Comparison of ENCODE assay signal across 18 cellular contexts in the genomic region with DNA sequence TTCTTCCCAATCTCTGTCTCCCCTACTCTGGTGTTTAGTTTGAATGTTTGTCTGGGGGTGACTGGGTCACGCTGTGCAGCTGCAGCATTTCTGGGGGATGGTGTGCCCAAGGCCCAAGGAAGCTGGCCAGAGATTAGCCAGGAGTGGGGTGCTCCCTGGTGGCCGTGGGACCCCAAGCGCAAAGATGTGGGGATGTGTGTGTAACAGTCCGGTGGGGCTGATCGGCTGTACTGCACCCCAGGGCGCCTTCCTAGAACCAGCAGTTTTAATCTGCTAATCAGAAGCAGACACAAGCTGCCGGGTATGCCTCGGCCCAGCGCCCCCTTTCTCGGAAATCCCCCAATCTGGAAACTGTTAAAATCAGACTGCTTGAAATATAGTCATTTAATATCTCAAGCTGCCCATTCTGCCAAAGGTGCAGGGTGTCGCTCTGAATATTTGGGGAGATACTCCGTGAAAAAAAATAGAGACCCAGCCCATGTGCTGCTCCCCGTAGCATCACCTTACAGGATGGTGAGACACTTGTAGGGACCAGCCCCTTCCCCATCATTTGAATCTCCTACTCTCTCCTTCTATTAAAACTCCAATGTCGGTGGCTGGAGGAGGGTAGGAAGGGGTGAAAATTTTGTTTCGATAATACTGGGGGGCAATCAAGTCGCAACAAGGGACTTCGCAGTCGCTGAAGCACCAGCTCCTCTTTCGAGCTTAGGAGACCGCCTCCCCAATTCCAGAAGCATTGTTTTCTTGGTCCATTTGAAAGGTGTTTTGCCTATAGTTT. TPM values are rescaled to one million over a fixed set of nuclear protein-coding genes. Genes with fewer than 3 reads are reported as not detected.
DNase-seq lines count a peak whose midpoint lies in the region; ATAC-seq, FAIRE-seq and TF ChIP-seq lines count a peak whose summit lies in the region.
"Had no signal": no experiment of that assay in that cellular context is flagged by ENCODE, and none has a peak within 500 bp of the region (broad histone marks: within the 10 kb centered on the region; RNA-seq: fewer than 3 reads in every experiment).

No MANE protein-coding gene starts in this region.

- H3K27ac ChIP-seq in HepG2 (ENCODE audit: extremely low read length, insufficient read depth, low read length) (no peak overlapping the region), right lobe of liver (no peak overlapping the region), OCI-LY7 (ENCODE audit: low read depth, low read length, poor library complexity, severe bottlenecking) (no peak overlapping the region), foreskin keratinocyte (no peak overlapping the region)
- H3K27ac ChIP-seq: colonic mucosa, GM23248, parathyroid adenoma, upper lobe of left lung had no signal

- TF ChIP-seq POLR2A in HepG2 (IDR thresholded peaks at IDR 0.05; ENCODE audit: insufficient read depth in 1 of 2, low read depth in 2 of 2, low read length in 2 of 2) (no peak), right lobe of liver (IDR thresholded peaks at IDR 0.05) (no peak), GM12892 (IDR thresholded peaks at IDR 0.05; ENCODE audit: low read depth, low read length) (no peak)

- FAIRE-seq in HepG2 (lab: Jason Lieb, UNC): no peak
- FAIRE-seq in GM12892 (lab: Jason Lieb, UNC): no peak
- FAIRE-seq: GM18507 had no signal

- ATAC-seq in HepG2: no peak
- no peak for ATAC-seq in right lobe of liver
- no peak for ATAC-seq in foreskin keratinocyte

- CTCF ChIA-PET in HepG2 (lab: Yijun Ruan, JAX; ENCODE audit: low intra/inter-chr PET ratio, low total read pairs): interaction anchor here (3.3 kb wide), 1 partner anchor 203 kb away, joined by 26 read pairs; no protein-coding TSS in a partner anchor
- CTCF ChIA-PET in OCI-LY7 (lab: Charles Lee; ENCODE audit: unreplicated experiment): interaction anchor here (0.8 kb wide), 1 partner anchor 139 kb away, joined by 4 read pairs; no protein-coding TSS in a partner anchor

- H3K4me2 ChIP-seq in HepG2 (ENCODE audit: low read depth, low read length) (no peak overlapping the region), OCI-LY7 (ENCODE audit: low read length) (no peak overlapping the region)

- POLR2A ChIA-PET in HepG2 (lab: Yijun Ruan, JAX) (no interaction called here), OCI-LY7 (lab: Charles Lee) (no interaction called here)

- H3K9ac ChIP-seq in HepG2 (ENCODE audit: insufficient read depth, low read depth, low read length): no peak overlapping the region
- H3K9ac ChIP-seq: GM23248, parathyroid adenoma had no signal

- H4K20me1 ChIP-seq in HepG2 (ENCODE audit: insufficient read depth, low read length) (no peaks in the 10 kb centered on the region), OCI-LY7 (ENCODE audit: insufficient read depth, low read length) (no peaks in the 10 kb centered on the region; the same call in 1 of the 2 replicates)

- H3K4me1 ChIP-seq in HepG2 (ENCODE audit: insufficient read depth, low read length): peaks cover 33% of the 10 kb centered on the region
- peaks cover 0 to 18% (median 0%) of the 10 kb centered on the region in 4 donors for H3K4me1 ChIP-seq in right lobe of liver
- peaks cover 25% of the 10 kb centered on the region for H3K4me1 ChIP-seq in OCI-LY7 (ENCODE audit: insufficient read depth, low read length, poor library complexity, severe bottlenecking)
- H3K4me1 ChIP-seq in foreskin keratinocyte: peaks cover 3% of the 10 kb centered on the region

- in situ Hi-C loops in HepG2 (cut with HindIII; ENCODE audit: extremely low pct_ligation_motif_present, low pct_unique_long_range_greater_than_20kb): no loop called here

- 31% methylated on average over 11 of the region's 20 CpGs for WGBS in HepG2 (ENCODE audit: low lambda C conversion rate)
- 9% methylated on average over 20 of the region's 20 CpGs for WGBS in right lobe of liver (ENCODE audit: insufficient coverage, low coverage, low lambda C conversion rate, missing lambda C conversion rate)

- TF ChIP-seq EP300 in HepG2 (IDR thresholded peaks at IDR 0.05; ENCODE audit: low read depth in 2 of 2, low read length in 2 of 2) (no peak), HepG2 (CRISPR knock-in tag; IDR thresholded peaks at IDR 0.05; ENCODE audit: borderline replicate concordance) (no peak)

- H3K4me3 ChIP-seq in HepG2 (replicated peaks in 1 of 3; ENCODE audit: insufficient read depth in 1 of 3, low read depth in 2 of 3, low read length in 3 of 3) (peak overlapping the region in 1 of 3 experiments; percentile 42; a peak in 1 of 6 replicates), right lobe of liver (no peak overlapping the region), OCI-LY7 (ENCODE audit: low read depth, low read length, poor library complexity, severe bottlenecking) (no peak overlapping the region)
- H3K4me3 ChIP-seq: colonic mucosa, GM23248, upper lobe of left lung had no signal

- no peaks in the 10 kb centered on the region for H3K9me2 ChIP-seq in OCI-LY7 (ENCODE audit: insufficient read depth, low read length)

- H3K79me2 ChIP-seq in HepG2 (ENCODE audit: insufficient read depth, low read length) (no peaks in the 10 kb centered on the region), OCI-LY7 (ENCODE audit: insufficient read depth, low read depth, low read length) (no peaks in the 10 kb centered on the region)
- H3K79me2 ChIP-seq: parathyroid adenoma had no signal

- H2AFZ ChIP-seq in HepG2 (ENCODE audit: low read length) (no peak overlapping the region), OCI-LY7 (ENCODE audit: low read length) (no peak overlapping the region)
- H2AFZ ChIP-seq: GM23248, parathyroid adenoma had no signal

- H3K36me3 ChIP-seq in HepG2 (replicated peaks in 1 of 2; ENCODE audit: control insufficient read depth in 1 of 2, insufficient read depth in 2 of 2, low read length in 2 of 2): no peaks in the 10 kb centered on the region
- no peaks in the 10 kb centered on the region for H3K36me3 ChIP-seq in right lobe of liver
- H3K36me3 ChIP-seq in OCI-LY7 (ENCODE audit: insufficient read depth, low read length): no peaks in the 10 kb centered on the region
- H3K36me3 ChIP-seq: adrenal gland, colonic mucosa, upper lobe of left lung had no signal

- no peak for DNase-seq in HepG2 (ENCODE audit: low spot score)
- no peak for DNase-seq in right lobe of liver
- no peak for DNase-seq in OCI-LY7 (ENCODE audit: low spot score)
- no peak for DNase-seq in foreskin keratinocyte
- DNase-seq in AG20443 (ENCODE audit: low spot score): no peak
- no peak for DNase-seq in GM12892 (ENCODE audit: insufficient read length)
- DNase-seq in hippocampal formation (lab: John Stamatoyannopoulos, UW): no peak
- DNase-seq in putamen (ENCODE audit: low spot score): no peak
- DNase-seq: activated B cell treated with CpG ODN at 0.5 μM for 24 hours, adrenal gland, AML-193, colonic mucosa, GM23248, midbrain, NCI-H2171 had no signal

- H3K27me3 ChIP-seq in HepG2 (ENCODE audit: control insufficient read depth in 1 of 2, insufficient read depth in 2 of 2, low read length in 2 of 2): peaks cover 25 to 89% of the 10 kb centered on the region in 2 experiments
- peaks cover 5 to 41% of the 10 kb centered on the region in 2 donors for H3K27me3 ChIP-seq in right lobe of liver
- H3K27me3 ChIP-seq in foreskin keratinocyte: no peaks in the 10 kb centered on the region

- TF ChIP-seq CTCF in HepG2 (CRISPR knock-in tag; IDR thresholded peaks at IDR 0.05) (peak; percentile 45), right lobe of liver (IDR thresholded peaks at IDR 0.05) (no peak), OCI-LY7 (conservative IDR thresholded peaks at IDR 0.05; ENCODE audit: low read length) (peak; percentile 45), foreskin keratinocyte (conservative IDR thresholded peaks at IDR 0.05) (peak; percentile 40)

- H3K9me3 ChIP-seq in HepG2 (ENCODE audit: low read length): no peaks in the 10 kb centered on the region
- H3K9me3 ChIP-seq in right lobe of liver: no peaks in the 10 kb centered on the region
- H3K9me3 ChIP-seq in OCI-LY7 (ENCODE audit: low read length): no peaks in the 10 kb centered on the region
- H3K9me3 ChIP-seq: adrenal gland, colonic mucosa, upper lobe of left lung had no signal

- BruUV-seq in HepG2 (replicated peaks; lab: Mats Ljungman, UMichigan): no TSS peak
- no TSS peak for BruUV-seq in OCI-LY7 (replicated peaks; lab: Mats Ljungman, UMichigan)

- intact Hi-C loops in HepG2 (cut with micrococcal nuclease; ENCODE audit: unreplicated experiment) (loop anchor here (10.0 kb wide), 1 partner anchor 361 kb away; a partner anchor contains a TSS), right lobe of liver (cut with DNase I) (no loop called here), OCI-LY7 (cut with micrococcal nuclease; ENCODE audit: unreplicated experiment) (no loop called here)

- TF ChIP-seq RAD21 in HepG2 (CRISPR knock-in tag; IDR thresholded peaks at IDR 0.05): no peak

RNA-seq across cellular contexts. Expression of a gene that starts 4.3 kb away (rescaled TPM):
- total RNA-seq in HepG2 (2016; rRNA removed; fragmentation: Illumina TruSeq; extraction: Trizol): 0.94 and 1.1 TPM in 2 replicates
- total RNA-seq in HepG2 (2016; cell fraction: cytosol; rRNA removed; fragmentation: Illumina TruSeq; extraction: Trizol; ENCODE audit: low read depth): 0.35 and 0.61 TPM in 2 replicates
- 1.1 and 1.2 TPM in 2 replicates for total RNA-seq in HepG2 (2016; cell fraction: insoluble cytoplasmic fraction; rRNA removed; fragmentation: Illumina TruSeq; extraction: Trizol)
- total RNA-seq in HepG2 (2016; cell fraction: membrane; rRNA removed; fragmentation: Illumina TruSeq; extraction: Trizol): 0.90 and 0.99 TPM in 2 replicates
- 0.41 and 0.50 TPM in 2 replicates for total RNA-seq in HepG2 (2016; cell fraction: nucleus; rRNA removed; fragmentation: Illumina TruSeq; extraction: Trizol)
- 0.10 and 0.11 TPM in 2 replicates for polyA plus RNA-seq in HepG2 (2011; rRNA removed)
- polyA plus RNA-seq in HepG2 (2011; cell fraction: cytosol; rRNA removed): 0.23 and 0.27 TPM in 2 replicates
- polyA plus RNA-seq in HepG2 (2011; cell fraction: nucleus; rRNA removed): 0.10 and 0.14 TPM in 2 replicates
- 0.47 and 1.0 TPM in 2 replicates for polyA plus RNA-seq in HepG2 (2012)
- 1.6 and 2.0 TPM in 2 replicates for polyA plus RNA-seq in HepG2 (2016; cell fraction: cytosol; fragmentation: Illumina TruSeq; extraction: Trizol; ENCODE audit: low read depth)
- 1.8 and 2.6 TPM in 2 replicates for polyA plus RNA-seq in HepG2 (2016; cell fraction: insoluble cytoplasmic fraction; fragmentation: Illumina TruSeq; extraction: Trizol; ENCODE audit: low read depth)
- polyA plus RNA-seq in HepG2 (2016; cell fraction: membrane; fragmentation: Illumina TruSeq; extraction: Trizol; ENCODE audit: low read depth): 1.4 and 2.4 TPM in 2 replicates
- 1.3 and 2.0 TPM in 2 replicates for polyA plus RNA-seq in HepG2 (2016; cell fraction: nucleus; fragmentation: Illumina TruSeq; extraction: Trizol; ENCODE audit: insufficient read depth, low read depth)
- 1.2 TPM in 1 of 2 replicates, not detected in the other for polyA minus RNA-seq in HepG2 (2011; rRNA and poly(A)+ RNA removed; ENCODE audit: low replicate concordance)
- polyA minus RNA-seq in HepG2 (2011; cell fraction: cytosol; rRNA and poly(A)+ RNA removed): not detected in 2 replicates
- not detected in 2 replicates for polyA minus RNA-seq in HepG2 (2011; cell fraction: nucleus; rRNA and poly(A)+ RNA removed)
- total RNA-seq in right lobe of liver: not detected
- total RNA-seq in OCI-LY7 (2014; rRNA removed; shearing (Covaris generic)): not detected in 2 replicates
- total RNA-seq in OCI-LY7 (2022): 0.42 and 0.57 TPM in 2 replicates
- total RNA-seq in foreskin keratinocyte: 4.3 and 5.5 TPM in 2 replicates
- 7.0 and 9.0 TPM in 2 replicates for polyA plus RNA-seq in foreskin keratinocyte
- polyA plus RNA-seq in GM12892 (2012; ENCODE audit: missing spikeins): not detected
- total RNA-seq: activated B cell treated with CpG ODN at 0.5 μM for 24 hours, colonic mucosa had no signal

RNA-seq across cellular contexts. Expression of a gene that starts 4.5 kb away (rescaled TPM):
- total RNA-seq in HepG2 (2016; rRNA removed; fragmentation: Illumina TruSeq; extraction: Trizol) (not detected in 2 replicates), right lobe of liver (not detected), OCI-LY7 (2022) (not detected in 2 replicates), foreskin keratinocyte (1.3 and 2.0 TPM in 2 replicates)
- total RNA-seq in HepG2 (2016; cell fraction: cytosol; rRNA removed; fragmentation: Illumina TruSeq; extraction: Trizol; ENCODE audit: low read depth): not detected in 2 replicates
- total RNA-seq in HepG2 (2016; cell fraction: insoluble cytoplasmic fraction; rRNA removed; fragmentation: Illumina TruSeq; extraction: Trizol): not detected in 2 replicates
- not detected in 2 replicates for total RNA-seq in HepG2 (2016; cell fraction: membrane; rRNA removed; fragmentation: Illumina TruSeq; extraction: Trizol)
- not detected in 2 replicates for total RNA-seq in HepG2 (2016; cell fraction: nucleus; rRNA removed; fragmentation: Illumina TruSeq; extraction: Trizol)
- polyA plus RNA-seq in HepG2 (2011; rRNA removed) (0.04 TPM in 1 of 2 replicates, not detected in the other), foreskin keratinocyte (1.2 and 2.0 TPM in 2 replicates)
- 0.03 TPM in 1 of 2 replicates, not detected in the other for polyA plus RNA-seq in HepG2 (2011; cell fraction: cytosol; rRNA removed)
- polyA plus RNA-seq in HepG2 (2011; cell fraction: nucleus; rRNA removed): not detected in 2 replicates
- 0.16 TPM in 1 of 2 replicates, not detected in the other for polyA plus RNA-seq in HepG2 (2012)
- not detected in 2 replicates for polyA plus RNA-seq in HepG2 (2016; cell fraction: cytosol; fragmentation: Illumina TruSeq; extraction: Trizol; ENCODE audit: low read depth)
- polyA plus RNA-seq in HepG2 (2016; cell fraction: insoluble cytoplasmic fraction; fragmentation: Illumina TruSeq; extraction: Trizol; ENCODE audit: low read depth): not detected in 2 replicates
- not detected in 2 replicates for polyA plus RNA-seq in HepG2 (2016; cell fraction: membrane; fragmentation: Illumina TruSeq; extraction: Trizol; ENCODE audit: low read depth)
- 0.32 TPM in 1 of 2 replicates, not detected in the other for polyA plus RNA-seq in HepG2 (2016; cell fraction: nucleus; fragmentation: Illumina TruSeq; extraction: Trizol; ENCODE audit: insufficient read depth, low read depth)
- 0.61 TPM in 1 of 2 replicates, not detected in the other for polyA minus RNA-seq in HepG2 (2011; rRNA and poly(A)+ RNA removed; ENCODE audit: low replicate concordance)
- not detected in 2 replicates for polyA minus RNA-seq in HepG2 (2011; cell fraction: cytosol; rRNA and poly(A)+ RNA removed)
- not detected in 2 replicates for polyA minus RNA-seq in HepG2 (2011; cell fraction: nucleus; rRNA and poly(A)+ RNA removed)
- not detected in 2 replicates for total RNA-seq in OCI-LY7 (2014; rRNA removed; shearing (Covaris generic))
- polyA plus RNA-seq in GM12892 (2012; ENCODE audit: missing spikeins): not detected
- total RNA-seq: activated B cell treated with CpG ODN at 0.5 μM for 24 hours, colonic mucosa, upper lobe of left lung had no signal

RNA-seq across cellular contexts. Expression of a gene that starts 19.3 kb away (rescaled TPM):
- total RNA-seq in HepG2 (2016; rRNA removed; fragmentation: Illumina TruSeq; extraction: Trizol): not detected in 2 replicates
- not detected in 2 replicates for total RNA-seq in HepG2 (2016; cell fraction: cytosol; rRNA removed; fragmentation: Illumina TruSeq; extraction: Trizol; ENCODE audit: low read depth)
- total RNA-seq in HepG2 (2016; cell fraction: insoluble cytoplasmic fraction; rRNA removed; fragmentation: Illumina TruSeq; extraction: Trizol): not detected in 2 replicates
- not detected in 2 replicates for total RNA-seq in HepG2 (2016; cell fraction: membrane; rRNA removed; fragmentation: Illumina TruSeq; extraction: Trizol)
- total RNA-seq in HepG2 (2016; cell fraction: nucleus; rRNA removed; fragmentation: Illumina TruSeq; extraction: Trizol): not detected in 2 replicates
- not detected in 2 replicates for polyA plus RNA-seq in HepG2 (2011; rRNA removed)
- 0.17 TPM in 1 of 2 replicates, not detected in the other for polyA plus RNA-seq in HepG2 (2011; cell fraction: cytosol; rRNA removed)
- polyA plus RNA-seq in HepG2 (2011; cell fraction: nucleus; rRNA removed): not detected in 2 replicates
- 0.35 TPM in 1 of 2 replicates, not detected in the other for polyA plus RNA-seq in HepG2 (2012)
- polyA plus RNA-seq in HepG2 (2016; cell fraction: cytosol; fragmentation: Illumina TruSeq; extraction: Trizol; ENCODE audit: low read depth): not detected in 2 replicates
- polyA plus RNA-seq in HepG2 (2016; cell fraction: insoluble cytoplasmic fraction; fragmentation: Illumina TruSeq; extraction: Trizol; ENCODE audit: low read depth): 0.19 TPM in 1 of 2 replicates, not detected in the other
- not detected in 2 replicates for polyA plus RNA-seq in HepG2 (2016; cell fraction: membrane; fragmentation: Illumina TruSeq; extraction: Trizol; ENCODE audit: low read depth)
- polyA plus RNA-seq in HepG2 (2016; cell fraction: nucleus; fragmentation: Illumina TruSeq; extraction: Trizol; ENCODE audit: insufficient read depth, low read depth): not detected in 2 replicates
- polyA minus RNA-seq in HepG2 (2011; rRNA and poly(A)+ RNA removed; ENCODE audit: low replicate concordance): 19.2 TPM in 1 of 2 replicates, not detected in the other
- polyA minus RNA-seq in HepG2 (2011; cell fraction: cytosol; rRNA and poly(A)+ RNA removed): not detected in 2 replicates
- polyA minus RNA-seq in HepG2 (2011; cell fraction: nucleus; rRNA and poly(A)+ RNA removed): 0.26 TPM in 1 of 2 replicates, not detected in the other
- not detected for total RNA-seq in right lobe of liver
- total RNA-seq in OCI-LY7 (2014; rRNA removed; shearing (Covaris generic)): 0.28 TPM in 1 of 2 replicates, not detected in the other
- total RNA-seq in OCI-LY7 (2022): 0.25 TPM in 1 of 2 replicates, not detected in the other
- 19.6 and 23.0 TPM in 2 replicates for total RNA-seq in foreskin keratinocyte
- 31.8 and 32.0 TPM in 2 replicates for polyA plus RNA-seq in foreskin keratinocyte
- not detected for polyA plus RNA-seq in GM12892 (2012; ENCODE audit: missing spikeins)
- total RNA-seq: activated B cell treated with CpG ODN at 0.5 μM for 24 hours, colonic mucosa, GM23248, upper lobe of left lung had no signal
- polyA plus RNA-seq: GM23248 had no signal

RNA-seq across cellular contexts. Expression of a gene that starts 24.0 kb away (rescaled TPM):
- total RNA-seq in HepG2 (2016; rRNA removed; fragmentation: Illumina TruSeq; extraction: Trizol) (not detected in 2 replicates), right lobe of liver (not detected), OCI-LY7 (2022) (2.7 and 3.7 TPM in 2 replicates), foreskin keratinocyte (3.9 and 4.3 TPM in 2 replicates)
- total RNA-seq in HepG2 (2016; cell fraction: cytosol; rRNA removed; fragmentation: Illumina TruSeq; extraction: Trizol; ENCODE audit: low read depth): not detected in 2 replicates
- not detected in 2 replicates for total RNA-seq in HepG2 (2016; cell fraction: insoluble cytoplasmic fraction; rRNA removed; fragmentation: Illumina TruSeq; extraction: Trizol)
- not detected in 2 replicates for total RNA-seq in HepG2 (2016; cell fraction: membrane; rRNA removed; fragmentation: Illumina TruSeq; extraction: Trizol)
- total RNA-seq in HepG2 (2016; cell fraction: nucleus; rRNA removed; fragmentation: Illumina TruSeq; extraction: Trizol): not detected in 2 replicates
- polyA plus RNA-seq in HepG2 (2011; rRNA removed) (not detected in 2 replicates), foreskin keratinocyte (6.1 and 6.4 TPM in 2 replicates)
- polyA plus RNA-seq in HepG2 (2011; cell fraction: cytosol; rRNA removed): not detected in 2 replicates
- not detected in 2 replicates for polyA plus RNA-seq in HepG2 (2011; cell fraction: nucleus; rRNA removed)
- not detected in 2 replicates for polyA plus RNA-seq in HepG2 (2012)
- polyA plus RNA-seq in HepG2 (2016; cell fraction: cytosol; fragmentation: Illumina TruSeq; extraction: Trizol; ENCODE audit: low read depth): not detected in 2 replicates
- not detected in 2 replicates for polyA plus RNA-seq in HepG2 (2016; cell fraction: insoluble cytoplasmic fraction; fragmentation: Illumina TruSeq; extraction: Trizol; ENCODE audit: low read depth)
- polyA plus RNA-seq in HepG2 (2016; cell fraction: membrane; fragmentation: Illumina TruSeq; extraction: Trizol; ENCODE audit: low read depth): not detected in 2 replicates
- polyA plus RNA-seq in HepG2 (2016; cell fraction: nucleus; fragmentation: Illumina TruSeq; extraction: Trizol; ENCODE audit: insufficient read depth, low read depth): not detected in 2 replicates
- 2.8 TPM in 1 of 2 replicates, not detected in the other for polyA minus RNA-seq in HepG2 (2011; rRNA and poly(A)+ RNA removed; ENCODE audit: low replicate concordance)
- polyA minus RNA-seq in HepG2 (2011; cell fraction: cytosol; rRNA and poly(A)+ RNA removed): not detected in 2 replicates
- not detected in 2 replicates for polyA minus RNA-seq in HepG2 (2011; cell fraction: nucleus; rRNA and poly(A)+ RNA removed)
- total RNA-seq in OCI-LY7 (2014; rRNA removed; shearing (Covaris generic)): 0.92 and 1.6 TPM in 2 replicates
- not detected for polyA plus RNA-seq in GM12892 (2012; ENCODE audit: missing spikeins)
- total RNA-seq: activated B cell treated with CpG ODN at 0.5 μM for 24 hours had no signal

RNA-seq across cellular contexts. Expression of a gene that starts 28.6 kb away (rescaled TPM):
- not detected in 2 replicates for total RNA-seq in HepG2 (2016; rRNA removed; fragmentation: Illumina TruSeq; extraction: Trizol)
- not detected in 2 replicates for total RNA-seq in HepG2 (2016; cell fraction: cytosol; rRNA removed; fragmentation: Illumina TruSeq; extraction: Trizol; ENCODE audit: low read depth)
- not detected in 2 replicates for total RNA-seq in HepG2 (2016; cell fraction: insoluble cytoplasmic fraction; rRNA removed; fragmentation: Illumina TruSeq; extraction: Trizol)
- not detected in 2 replicates for total RNA-seq in HepG2 (2016; cell fraction: membrane; rRNA removed; fragmentation: Illumina TruSeq; extraction: Trizol)
- not detected in 2 replicates for total RNA-seq in HepG2 (2016; cell fraction: nucleus; rRNA removed; fragmentation: Illumina TruSeq; extraction: Trizol)
- polyA plus RNA-seq in HepG2 (2011; rRNA removed): not detected in 2 replicates
- not detected in 2 replicates for polyA plus RNA-seq in HepG2 (2011; cell fraction: cytosol; rRNA removed)
- polyA plus RNA-seq in HepG2 (2011; cell fraction: nucleus; rRNA removed): not detected in 2 replicates
- not detected in 2 replicates for polyA plus RNA-seq in HepG2 (2012)
- not detected in 2 replicates for polyA plus RNA-seq in HepG2 (2016; cell fraction: cytosol; fragmentation: Illumina TruSeq; extraction: Trizol; ENCODE audit: low read depth)
- polyA plus RNA-seq in HepG2 (2016; cell fraction: insoluble cytoplasmic fraction; fragmentation: Illumina TruSeq; extraction: Trizol; ENCODE audit: low read depth): not detected in 2 replicates
- polyA plus RNA-seq in HepG2 (2016; cell fraction: membrane; fragmentation: Illumina TruSeq; extraction: Trizol; ENCODE audit: low read depth): not detected in 2 replicates
- polyA plus RNA-seq in HepG2 (2016; cell fraction: nucleus; fragmentation: Illumina TruSeq; extraction: Trizol; ENCODE audit: insufficient read depth, low read depth): not detected in 2 replicates
- 0.63 TPM in 1 of 2 replicates, not detected in the other for polyA minus RNA-seq in HepG2 (2011; rRNA and poly(A)+ RNA removed; ENCODE audit: low replicate concordance)
- polyA minus RNA-seq in HepG2 (2011; cell fraction: cytosol; rRNA and poly(A)+ RNA removed): not detected in 2 replicates
- polyA minus RNA-seq in HepG2 (2011; cell fraction: nucleus; rRNA and poly(A)+ RNA removed): not detected in 2 replicates
- not detected for total RNA-seq in right lobe of liver
- total RNA-seq in OCI-LY7 (2014; rRNA removed; shearing (Covaris generic)): not detected in 2 replicates
- not detected in 2 replicates for total RNA-seq in OCI-LY7 (2022)
- 0.67 and 0.85 TPM in 2 replicates for total RNA-seq in foreskin keratinocyte
- polyA plus RNA-seq in foreskin keratinocyte: 0.75 and 0.93 TPM in 2 replicates
- not detected for polyA plus RNA-seq in GM12892 (2012; ENCODE audit: missing spikeins)
- total RNA-seq: activated B cell treated with CpG ODN at 0.5 μM for 24 hours, colonic mucosa had no signal

Comparison
In these comparisons a context has a peak if more than half of its experiments do, and no peak if none do; other contexts are left out.
1. CTCF ChIP-seq: peak in HepG2 (single experiment), OCI-LY7 (single experiment) and foreskin keratinocyte (single experiment); none in right lobe of liver (0 of 4).
2. RNA of a gene that starts 19.3 kb away (total RNA-seq): 19.6 to 23.0 TPM in foreskin keratinocyte; 0.25 to 0.28 TPM in OCI-LY7, not detected in HepG2 and not detected in right lobe of liver; every median in the first group is over 10 times any median in the second.